8 cellular contexts compared by ENCODE assay signal in genomic region chr1:223771469-223771813, GRCh38. TPM values are rescaled to one million over a fixed set of nuclear protein-coding genes. Genes with fewer than 3 reads are reported as not detected.
DNase-seq lines count a peak whose midpoint lies in the region; ATAC-seq and TF ChIP-seq lines count a peak whose summit lies in the region.

No MANE protein-coding gene starts in this region.

- peaks cover 66% of the 10 kb centered on the region for H3K36me3 Mint-ChIP-seq in activated CD8-positive, alpha-beta memory T cell treated with anti-CD3 and anti-CD28 coated beads, Interleukin-2, amount 10 ng/mL, durations not matched to agents 7 days and 5 days

- intact Hi-C loops in transverse colon (cut with DNase I; ENCODE audit: low total_unique reads): no loop called here

- in situ Hi-C loops in transverse colon (cut with MboI; ENCODE audit: low pct_ligation_motif_present in 1 of 4, low pct_unique_long_range_greater_than_20kb in 1 of 4, low sequenced_read_pairs in 3 of 4): no loop called here

- no peak for TF ChIP-seq POLR2A in transverse colon (IDR thresholded peaks at IDR 0.05)

- no peaks in the 10 kb centered on the region for H3K27me3 ChIP-seq in lung (ENCODE audit: control insufficient read depth, insufficient read depth)
- H3K27me3 ChIP-seq in transverse colon: no peaks in the 10 kb centered on the region

- H3K36me3 ChIP-seq in lung (ENCODE audit: control insufficient read depth in 2 of 2, insufficient read depth in 2 of 2, low read length in 2 of 2) (peaks cover 22 to 33% of the 10 kb centered on the region in 2 donors), transverse colon (peaks cover 0 to 54% (median 26%) of the 10 kb centered on the region in 4 donors)

- H3K4me3 ChIP-seq in lung (no peak overlapping the region), transverse colon (no peak overlapping the region)

- no peak for TF ChIP-seq EP300 in transverse colon (IDR thresholded peaks at IDR 0.05; ENCODE audit: low read depth)

- H3K27ac ChIP-seq in lung (ENCODE audit: low read depth in 1 of 2, low read length in 1 of 2) (peak overlapping the region; percentile 21 to 57), transverse colon (peak overlapping the region in 3 of 4 donors; percentile 41 to 72 (median 51))

- TF ChIP-seq CTCF in lung (IDR thresholded peaks at IDR 0.05; ENCODE audit: control extremely low read depth, extremely low read depth) (no peak), transverse colon (IDR thresholded peaks at IDR 0.05) (no peak)

- DNase-seq in activated CD8-positive, alpha-beta memory T cell treated with anti-CD3 and anti-CD28 coated beads, Interleukin-2, amount 10 ng/mL, durations not matched to agents 7 days and 5 days: no peak
- no peak for DNase-seq in activated CD8-positive, alpha-beta memory T cell treated with anti-CD3 and anti-CD28 coated beads for 24 hours
- peak; percentile 52 for DNase-seq in amniotic epithelial cell (ENCODE audit: low read depth)
- no peak for DNase-seq in lung (ENCODE audit: low spot score)
- DNase-seq in transverse colon: no peak
- no peak for DNase-seq in globus pallidus (ENCODE audit: low spot score)
- DNase-seq in iPS-NIHi7 (ENCODE audit: extremely low spot score): no peak

- H3K27ac Mint-ChIP-seq in activated CD8-positive, alpha-beta memory T cell treated with anti-CD3 and anti-CD28 coated beads, Interleukin-2, amount 10 ng/mL, durations not matched to agents 7 days and 5 days: peak overlapping the region; percentile 61

- peak; percentile 9 for ATAC-seq in activated CD8-positive, alpha-beta memory T cell treated with anti-CD3 and anti-CD28 coated beads, Interleukin-2, amount 10 ng/mL, durations not matched to agents 7 days and 5 days
- peak; percentile 8 for ATAC-seq in lung (ENCODE audit: insufficient read depth, low FRiP score)
- no peak for ATAC-seq in GM18498 (IDR thresholded peaks at IDR 0.05; ENCODE audit: unreplicated experiment)

- no peaks in the 10 kb centered on the region for H3K27me3 Mint-ChIP-seq in activated CD8-positive, alpha-beta memory T cell treated with anti-CD3 and anti-CD28 coated beads, Interleukin-2, amount 10 ng/mL, durations not matched to agents 7 days and 5 days

- H3K4me1 ChIP-seq in lung (ENCODE audit: control insufficient read depth in 2 of 2, insufficient read depth in 2 of 2, low read length in 2 of 2) (peaks cover 3 to 13% of the 10 kb centered on the region in 2 donors), transverse colon (peaks cover 0 to 17% (median 9%) of the 10 kb centered on the region in 4 donors)

- CTCF ChIA-PET in activated CD8-positive, alpha-beta memory T cell treated with anti-CD3 and anti-CD28 coated beads, Interleukin-2, amount 10 ng/mL, durations not matched to agents 7 days and 5 days (lab: Charles Lee): interaction anchor here (1.0 to 3.0 kb wide), 2 partner anchors 22 to 73 kb away, joined by 3 to 15 read pairs; no protein-coding TSS in a partner anchor

- peaks cover 2% of the 10 kb centered on the region for H3K9me3 Mint-ChIP-seq in activated CD8-positive, alpha-beta memory T cell treated with anti-CD3 and anti-CD28 coated beads, Interleukin-2, amount 10 ng/mL, durations not matched to agents 7 days and 5 days (ENCODE audit: low read depth)

- H3K4me3 Mint-ChIP-seq in activated CD8-positive, alpha-beta memory T cell treated with anti-CD3 and anti-CD28 coated beads, Interleukin-2, amount 10 ng/mL, durations not matched to agents 7 days and 5 days: no peak overlapping the region

- H3K9me3 ChIP-seq in lung (ENCODE audit: control insufficient read depth in 2 of 2, insufficient read depth in 1 of 2, low read length in 1 of 2) (no peaks in the 10 kb centered on the region), transverse colon (no peaks in the 10 kb centered on the region)

- H3K4me1 Mint-ChIP-seq in activated CD8-positive, alpha-beta memory T cell treated with anti-CD3 and anti-CD28 coated beads, Interleukin-2, amount 10 ng/mL, durations not matched to agents 7 days and 5 days: peaks cover 51% of the 10 kb centered on the region

- WGBS in lung, 2 donors: 57 to 62% methylated on average over 2 of the region's 2 CpGs
- WGBS in transverse colon (ENCODE audit: low coverage in 1 of 2), 2 donors: 55 to 90% methylated on average over 2 of the region's 2 CpGs

RNA-seq across cellular contexts. Expression of gene CAPN2, which starts 59.1 kb away (rescaled TPM):
- total RNA-seq in activated CD8-positive, alpha-beta memory T cell treated with anti-CD3 and anti-CD28 coated beads, Interleukin-2, amount 10 ng/mL, durations not matched to agents 7 days and 5 days: 100 to 1,000 TPM; 183 to 255 TPM
- total RNA-seq in lung (100 to 1,000 TPM; 169 to 353 TPM), transverse colon (100 to 1,000 TPM; 193 to 505 (median 387) TPM)
- polyA plus RNA-seq in lung: 100 to 1,000 TPM; 144 to 168 TPM
